ENCODE assay signal across 9 cellular contexts in genomic region chr3:64685331-64685799, GRCh38. TPM values are rescaled to one million over a fixed set of nuclear protein-coding genes. Genes with fewer than 3 reads are reported as not detected.
DNase-seq lines count a peak whose midpoint lies in the region; ATAC-seq, FAIRE-seq and TF ChIP-seq lines count a peak whose summit lies in the region.
"Had no signal": no experiment of that assay in that cellular context is flagged by ENCODE, and none has a peak within 500 bp of the region (broad histone marks: within the 10 kb centered on the region; RNA-seq: fewer than 3 reads in every experiment).

No MANE protein-coding gene starts in this region.

- no peak for TF ChIP-seq CTCF in BJ (IDR thresholded peaks at IDR 0.05; ENCODE audit: insufficient read depth, low read depth, low read length)
- TF ChIP-seq CTCF in WI38 (IDR thresholded peaks at IDR 0.05; ENCODE audit: low read depth, low read length): no peak
- TF ChIP-seq CTCF in heart right ventricle (IDR thresholded peaks at IDR 0.05): no peak
- no peak for TF ChIP-seq CTCF in pancreas (IDR thresholded peaks at IDR 0.05)
- no peak for TF ChIP-seq CTCF in GM10266 (IDR thresholded peaks at IDR 0.05; ENCODE audit: control insufficient read depth, insufficient read depth, low read depth, missing control alignments)

- no peaks in the 10 kb centered on the region for H3K9me3 Mint-ChIP-seq in activated CD4-positive, alpha-beta memory T cell treated with anti-CD3 and anti-CD28 coated beads, Interleukin-2, amount 10 ng/mL, durations not matched to agents 7 days and 5 days
- H3K9me3 Mint-ChIP-seq: activated B cell treated with CpG ODN at 0.5 μM for 24 hours had no signal

- peaks cover 44% of the 10 kb centered on the region for H3K27me3 Mint-ChIP-seq in activated CD4-positive, alpha-beta memory T cell treated with anti-CD3 and anti-CD28 coated beads, Interleukin-2, amount 10 ng/mL, durations not matched to agents 7 days and 5 days

- H3K4me1 Mint-ChIP-seq in activated CD4-positive, alpha-beta memory T cell treated with anti-CD3 and anti-CD28 coated beads, Interleukin-2, amount 10 ng/mL, durations not matched to agents 7 days and 5 days: no peaks in the 10 kb centered on the region

- FAIRE-seq in pancreas (lab: Jason Lieb, UNC): no peak

- DNase-seq in BJ (ENCODE audit: low read depth) (no peak), heart right ventricle (peak; percentile 61 to 75), pancreas (peak in 2 of 6 donors; percentile 22 to 31), GM10266 (ENCODE audit: extremely low spot score) (no peak), activated gamma-delta T cell treated with Interleukin-2 at 50 U/mL for 16 hours (no peak)
- no peak for DNase-seq in activated CD4-positive, alpha-beta memory T cell treated with anti-CD3 and anti-CD28 coated beads, Interleukin-2, amount 10 ng/mL, durations not matched to agents 7 days and 5 days
- DNase-seq: activated B cell treated with CpG ODN at 0.5 μM for 24 hours had no signal

- POLR2A ChIA-PET in BJ (lab: Charles Lee): no interaction called here
- POLR2A ChIA-PET in activated CD4-positive, alpha-beta memory T cell treated with anti-CD3 and anti-CD28 coated beads, Interleukin-2, amount 10 ng/mL, durations not matched to agents 7 days and 5 days (lab: Charles Lee): no interaction called here

- H3K4me1 ChIP-seq in heart right ventricle (peaks cover 0 to 44% (median 21%) of the 10 kb centered on the region in 9 donors), pancreas (no peaks in the 10 kb centered on the region)

- no peaks in the 10 kb centered on the region for H3K27me3 ChIP-seq in BJ (ENCODE audit: control insufficient read depth, insufficient read depth, low read length)
- H3K27me3 ChIP-seq in heart right ventricle: peaks cover 0 to 34% (median 0%) of the 10 kb centered on the region in 7 donors
- no peaks in the 10 kb centered on the region for H3K27me3 ChIP-seq in pancreas

- intact Hi-C loops in heart right ventricle (cut with DNase I): loop anchor here in 9 of 10 donors (2.0 to 10.0 kb wide), 14 partner anchors 17 to 729 kb away; no protein-coding TSS in a partner anchor
- intact Hi-C loops in pancreas (cut with DNase I): no loop called here

- no peaks in the 10 kb centered on the region for H3K9me3 ChIP-seq in heart right ventricle
- no peaks in the 10 kb centered on the region for H3K9me3 ChIP-seq in pancreas

- H3K4me3 Mint-ChIP-seq in activated CD4-positive, alpha-beta memory T cell treated with anti-CD3 and anti-CD28 coated beads, Interleukin-2, amount 10 ng/mL, durations not matched to agents 7 days and 5 days: no peak overlapping the region
- H3K4me3 Mint-ChIP-seq: activated B cell treated with CpG ODN at 0.5 μM for 24 hours had no signal

- H3K27ac ChIP-seq in heart right ventricle (peak overlapping the region; percentile 75 to 99 (median 96)), pancreas (peak overlapping the region; percentile 45 to 88 (median 80))

- H3K36me3 ChIP-seq in BJ (ENCODE audit: control insufficient read depth, insufficient read depth, low read length): no peaks in the 10 kb centered on the region
- peaks cover 0 to 37% (median 0%) of the 10 kb centered on the region in 9 donors for H3K36me3 ChIP-seq in heart right ventricle
- no peaks in the 10 kb centered on the region for H3K36me3 ChIP-seq in pancreas

- ATAC-seq in heart right ventricle (peak; percentile 16 to 48 (median 29)), pancreas (peak in 2 of 4 donors; percentile 2 to 6), GM19452 (IDR thresholded peaks at IDR 0.05; ENCODE audit: unreplicated experiment) (no peak)

- CTCF ChIA-PET in BJ (lab: Yijun Ruan, JAX): interaction anchor here (0.6 kb wide), 1 partner anchor 34 kb away, joined by 3 read pairs; no protein-coding TSS in a partner anchor
- CTCF ChIA-PET in activated CD4-positive, alpha-beta memory T cell treated with anti-CD3 and anti-CD28 coated beads, Interleukin-2, amount 10 ng/mL, durations not matched to agents 7 days and 5 days (lab: Charles Lee): no interaction called here

- WGBS in heart right ventricle, 2 donors: 0 to 1% methylated on average over 32 of the region's 32 CpGs
- 1% methylated on average over 32 of the region's 32 CpGs for WGBS in pancreas, 2 donors

- H3K4me3 ChIP-seq in BJ (ENCODE audit: low read depth, low read length) (peak overlapping the region; percentile 56), WI38 (ENCODE audit: low read depth, low read length) (peak overlapping the region; percentile 44), heart right ventricle (peak overlapping the region; percentile 42 to 90 (median 72)), pancreas (peak overlapping the region; percentile 31 to 53 (median 42))

- H3K36me3 Mint-ChIP-seq in activated CD4-positive, alpha-beta memory T cell treated with anti-CD3 and anti-CD28 coated beads, Interleukin-2, amount 10 ng/mL, durations not matched to agents 7 days and 5 days (ENCODE audit: low read depth): peaks cover 3% of the 10 kb centered on the region

- no peak overlapping the region for H3K27ac Mint-ChIP-seq in activated CD4-positive, alpha-beta memory T cell treated with anti-CD3 and anti-CD28 coated beads, Interleukin-2, amount 10 ng/mL, durations not matched to agents 7 days and 5 days
- H3K27ac Mint-ChIP-seq: activated B cell treated with CpG ODN at 0.5 μM for 24 hours had no signal

RNA-seq across cellular contexts. Expression of gene ADAMTS9, which starts 2.4 kb away (rescaled TPM):
- polyA plus RNA-seq in BJ (2011; rRNA removed) (0.16 and 0.26 TPM in 2 replicates), heart right ventricle (10 to 100 TPM; 22.8 to 33.4 TPM), pancreas (10 to 100 TPM; 19.2 to 34.7 TPM)
- polyA minus RNA-seq in BJ (2011; rRNA and poly(A)+ RNA removed): 0.36 and 0.38 TPM in 2 replicates
- total RNA-seq in heart right ventricle (100 to 1,000 TPM in 1 of 10 donors, 10 to 100 TPM in 8, 1 to 10 TPM in 1; 9.7 to 102 (median 17.3) TPM), pancreas (10 to 100 TPM; 11.4 to 18.4 (median 15.7) TPM)
- total RNA-seq in activated CD4-positive, alpha-beta memory T cell treated with anti-CD3 and anti-CD28 coated beads, Interleukin-2, amount 10 ng/mL, durations not matched to agents 7 days and 5 days: not detected
- total RNA-seq: activated B cell treated with CpG ODN at 0.5 μM for 24 hours had no signal

Comparison
In these comparisons a context has a peak if more than half of its experiments do, and no peak if none do; other contexts are left out.
1. DNase-seq: peak in heart right ventricle (2 of 2); none in BJ (single experiment), activated CD4-positive, alpha-beta memory T cell treated with anti-CD3 and anti-CD28 coated beads, Interleukin-2, amount 10 ng/mL, durations not matched to agents 7 days and 5 days (single experiment), GM10266 (single experiment) and activated gamma-delta T cell treated with Interleukin-2 at 50 U/mL for 16 hours (single experiment).
2. RNA of gene ADAMTS9, which starts 2.4 kb away (total RNA-seq): 9.7 to 102 TPM in heart right ventricle and 11.4 to 18.4 TPM in pancreas; not detected in activated CD4-positive, alpha-beta memory T cell treated with anti-CD3 and anti-CD28 coated beads, Interleukin-2, amount 10 ng/mL, durations not matched to agents 7 days and 5 days; every median in the first group is over 10 times any median in the second.
3. intact Hi-C loops: an anchor here in heart right ventricle (2.0 to 10.0 kb wide); none called in pancreas.
4. Peak in every context shown above with its lines, with median percentiles within 50 percentile points of each other: H3K4me3 ChIP-seq.